ENCODE assay signal across 16 cellular contexts in the genomic region with DNA sequence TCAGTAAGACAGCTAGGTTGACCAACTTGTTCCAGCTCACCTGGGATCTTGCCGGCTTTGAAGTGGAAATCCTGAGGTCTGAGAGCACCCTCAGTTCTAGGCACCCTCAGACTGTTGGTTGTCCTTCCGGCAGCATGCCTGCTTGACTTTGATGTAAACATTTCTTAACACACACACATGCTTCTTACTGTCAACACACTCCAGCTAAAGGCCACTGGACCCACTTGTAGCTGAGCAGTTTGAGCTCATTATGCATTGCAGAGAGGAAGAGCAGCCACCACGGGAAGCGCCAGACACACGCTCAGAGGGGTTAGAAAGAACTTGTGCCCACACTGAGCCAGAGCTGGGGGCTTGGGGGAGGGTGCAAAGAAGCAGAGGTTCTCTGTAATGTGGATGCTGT.
"Had no signal": no experiment of that assay in that cellular context is flagged by ENCODE, and none has a peak within 500 bp of the region (broad histone marks: within the 10 kb centered on the region; RNA-seq: fewer than 3 reads in every experiment).

No MANE protein-coding gene starts in this region.

- H3K27me3 ChIP-seq: colonic mucosa, heart left ventricle, right atrium auricular region, suprapubic skin, thyroid gland, uterus had no signal

- H3K4me2 ChIP-seq: smooth muscle cell had no signal

- H3K27ac ChIP-seq: colonic mucosa, heart left ventricle, neutrophil, right atrium auricular region, suprapubic skin, thyroid gland, uterus had no signal

- H3K9me3 ChIP-seq: colonic mucosa, neutrophil, suprapubic skin, thyroid gland had no signal

- DNase-seq: colonic mucosa; effector CD4-positive, alpha-beta T cell; heart left ventricle; hippocampal formation; left colon; naive B cell; nephron progenitor cell; stimulated activated CD4-positive, alpha-beta T cell treated with anti-CD3 and anti-CD28 coated beads, Interleukin-2, amount 100 ng/mL, for 48 hours; stimulated activated naive CD8-positive, alpha-beta T cell treated with anti-CD3 and anti-CD28 coated beads, Interleukin-15, Interleukin-2, amounts not matched to agents 100 U/mL and 50 U/mL, for 24 hours; thyroid gland; uterus had no signal

- H3K36me3 ChIP-seq: colonic mucosa, heart left ventricle, neutrophil, right atrium auricular region, suprapubic skin, thyroid gland, uterus had no signal

- H3K4me1 ChIP-seq: colonic mucosa, heart left ventricle, right atrium auricular region, suprapubic skin, thyroid gland, uterus had no signal

- ATAC-seq: esophagus mucosa; heart left ventricle; left colon; stimulated activated naive CD8-positive, alpha-beta T cell treated with anti-CD3 and anti-CD28 coated beads, Interleukin-15, Interleukin-2, amounts not matched to agents 100 U/mL and 50 U/mL, for 24 hours had no signal

- H3K4me3 ChIP-seq: colonic mucosa, heart left ventricle, right atrium auricular region, smooth muscle cell, suprapubic skin, thyroid gland, uterus had no signal
